Comparison of ENCODE assay signal across 15 cellular contexts in genomic region chr22:31647516-31647915, GRCh38. TPM values are rescaled to one million over a fixed set of nuclear protein-coding genes. Genes with fewer than 3 reads are reported as not detected.
A peak's percentile ranks its signal among the peaks of the same experiment; 100 is the strongest.
DNase-seq lines count a peak whose midpoint lies in the region; ATAC-seq and TF ChIP-seq lines count a peak whose summit lies in the region.
"Had no signal": no experiment of that assay in that cellular context is flagged by ENCODE, and none has a peak within 500 bp of the region (broad histone marks: within the 10 kb centered on the region; RNA-seq: fewer than 3 reads in every experiment).

No MANE protein-coding gene starts in this region.

- no peak for ATAC-seq in GM21390 (IDR thresholded peaks at IDR 0.05; ENCODE audit: unreplicated experiment)
- ATAC-seq: heart right ventricle, K562 had no signal

- no TSS peak for BruUV-seq in MCF 10A (replicated peaks; lab: Mats Ljungman, UMichigan)

- POLR2A ChIA-PET in MCF 10A (lab: Yijun Ruan, JAX), result interaction anchor here (0.6 to 3.2 kb wide), 12 partner anchors 8 to 1030 kb away, joined by 3 to 107 read pairs (median 5); partner anchors contain the start of gene PISD

- H3K27ac ChIP-seq in breast epithelium, result no peak overlapping the region
- peak overlapping the region; percentile 15 for H3K27ac ChIP-seq in thymus (ENCODE audit: low read depth)
- H3K27ac ChIP-seq: heart right ventricle, lower lobe of right lung had no signal

- no peaks in the 10 kb centered on the region for H3K4me1 ChIP-seq in breast epithelium
- no peaks in the 10 kb centered on the region for H3K4me1 ChIP-seq in thymus (ENCODE audit: control insufficient read depth, insufficient read depth, low read length)

- no peak overlapping the region for H3K4me3 ChIP-seq in breast epithelium
- H3K4me3 ChIP-seq in fibroblast of pulmonary artery (replicated peaks; ENCODE audit: low read depth, low read length), result no peak overlapping the region
- no peak overlapping the region for H3K4me3 ChIP-seq in thymus (ENCODE audit: low read length)
- H3K4me3 ChIP-seq: heart right ventricle, K562, lower lobe of right lung had no signal

- CTCF ChIA-PET in MCF 10A (lab: Yijun Ruan, JAX), result interaction anchor here (1.0 to 1.3 kb wide), 2 partner anchors 13 to 15 kb away, joined by 3 to 4 read pairs; no protein-coding TSS in a partner anchor

- no peaks in the 10 kb centered on the region for H3K9me3 Mint-ChIP-seq in MCF 10A (ENCODE audit: unreplicated experiment)
- H3K9me3 Mint-ChIP-seq in activated naive CD8-positive, alpha-beta T cell (ENCODE audit: low read depth), result no peaks in the 10 kb centered on the region

- peaks cover 15% of the 10 kb centered on the region for H3K4me1 Mint-ChIP-seq in MCF 10A (ENCODE audit: insufficient read depth, unreplicated experiment)
- H3K4me1 Mint-ChIP-seq in activated naive CD8-positive, alpha-beta T cell (ENCODE audit: low read depth), result peaks cover 37% of the 10 kb centered on the region

- no peaks in the 10 kb centered on the region for H3K9me3 ChIP-seq in breast epithelium
- no peaks in the 10 kb centered on the region for H3K9me3 ChIP-seq in thymus (ENCODE audit: control insufficient read depth)
- H3K9me3 ChIP-seq: heart right ventricle, lower lobe of right lung had no signal

- H3K27me3 Mint-ChIP-seq in MCF 10A (ENCODE audit: insufficient read depth, unreplicated experiment), result no peaks in the 10 kb centered on the region
- no peaks in the 10 kb centered on the region for H3K27me3 Mint-ChIP-seq in activated naive CD8-positive, alpha-beta T cell

- 70% methylated on average over 4 of the region's 4 CpGs for WGBS in thymus

- TF ChIP-seq POLR2A in breast epithelium (IDR thresholded peaks at IDR 0.05), result no peak

- peaks cover 75% of the 10 kb centered on the region for H3K36me3 Mint-ChIP-seq in MCF 10A (ENCODE audit: insufficient read depth, unreplicated experiment)
- H3K36me3 Mint-ChIP-seq in activated naive CD8-positive, alpha-beta T cell, result peaks cover 2% of the 10 kb centered on the region

- peak; percentile 38 for DNase-seq in MCF 10A (ENCODE audit: unreplicated experiment)
- no peak for DNase-seq in breast epithelium (ENCODE audit: low spot score in 2 of 2)
- peak; percentile 90 for DNase-seq in fibroblast of pulmonary artery (ENCODE audit: low read depth)
- no peak for DNase-seq in stimulated activated CD4-positive, alpha-beta T cell treated with anti-CD3 and anti-CD28 coated beads, Interleukin-4, amount 100 ng/mL, for 1 hour
- no peak for DNase-seq in NCI-H2029 (lab: John Stamatoyannopoulos, UW)
- DNase-seq: activated T-cell treated with anti-CD3 and anti-CD28 coated beads, Interleukin-2, amount 50 U/mL, for 48 hours; AML-193; cerebellar nuclear complex; heart right ventricle; lower lobe of right lung; stimulated activated CD4-positive, alpha-beta T cell treated with anti-CD3 and anti-CD28 coated beads, Interleukin-4, amount 100 ng/mL, for 24 hours had no signal

- H3K27me3 ChIP-seq in breast epithelium (no peaks in the 10 kb centered on the region), thymus (ENCODE audit: control insufficient read depth, insufficient read depth) (no peaks in the 10 kb centered on the region)
- H3K27me3 ChIP-seq: heart right ventricle had no signal

- H3K36me3 ChIP-seq in breast epithelium, result peaks cover 4% of the 10 kb centered on the region
- H3K36me3 ChIP-seq in thymus (ENCODE audit: control insufficient read depth, insufficient read depth), result peaks cover 21% of the 10 kb centered on the region

- intact Hi-C loops in MCF 10A (cut with micrococcal nuclease), result no loop called here
- intact Hi-C loops in breast epithelium (cut with DNase I; ENCODE audit: low total_unique reads), result no loop called here

- H3K4me3 Mint-ChIP-seq in MCF 10A (ENCODE audit: unreplicated experiment), result peak overlapping the region; percentile 33
- H3K4me3 Mint-ChIP-seq in activated naive CD8-positive, alpha-beta T cell, result no peak overlapping the region

- peak overlapping the region; percentile 91 for H3K27ac Mint-ChIP-seq in MCF 10A (ENCODE audit: low read depth, unreplicated experiment)
- H3K27ac Mint-ChIP-seq in activated naive CD8-positive, alpha-beta T cell, result peak overlapping the region; percentile 10

- TF ChIP-seq CTCF in MCF 10A (IDR thresholded peaks at IDR 0.05; ENCODE audit: unreplicated experiment), result no peak
- no peak for TF ChIP-seq CTCF in breast epithelium (IDR thresholded peaks at IDR 0.05)
- no peak for TF ChIP-seq CTCF in fibroblast of pulmonary artery (IDR thresholded peaks at IDR 0.05; ENCODE audit: low read length, missing control alignments)

RNA-seq across cellular contexts. Expression of gene PISD, which starts 14.5 kb away (rescaled TPM):
- total RNA-seq in MCF 10A (2022) (38.3 and 48.2 TPM in 2 replicates), breast epithelium (10 to 100 TPM; 49.6 to 58.7 (median 57.0) TPM)
- polyA plus RNA-seq in thymus, result 31.8 TPM

Comparison
In these comparisons a context has a peak if more than half of its experiments do, and no peak if none do; other contexts are left out.
1. DNase-seq: peak in MCF 10A (single experiment) and fibroblast of pulmonary artery (single experiment); none in breast epithelium (0 of 2), stimulated activated CD4-positive, alpha-beta T cell treated with anti-CD3 and anti-CD28 coated beads, Interleukin-4, amount 100 ng/mL, for 1 hour (single experiment) and NCI-H2029 (single experiment).